In the genomic region with DNA sequence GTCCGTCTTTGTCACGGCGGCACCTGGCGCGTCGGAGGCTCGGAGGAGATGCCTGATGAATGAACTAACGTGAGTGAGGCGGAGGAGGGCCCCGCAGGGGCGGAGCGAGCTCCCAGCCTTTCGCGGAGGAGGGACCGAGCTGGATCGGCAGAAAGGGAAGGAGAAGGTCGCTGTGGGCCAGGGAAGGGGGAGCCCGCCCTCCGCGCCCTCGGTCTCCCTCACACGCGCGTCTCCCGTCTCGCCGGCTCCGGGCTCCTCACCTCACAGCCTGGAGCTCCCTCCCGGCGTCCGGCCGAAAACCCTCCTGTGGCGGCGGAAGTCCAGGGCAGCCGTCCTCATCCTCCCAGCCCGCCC, we compare ENCODE assay signal across 8 cellular contexts. TPM values are rescaled to one million over a fixed set of nuclear protein-coding genes. Genes with fewer than 3 reads are reported as not detected.
DNase-seq lines count a peak whose midpoint lies in the region; ATAC-seq and TF ChIP-seq lines count a peak whose summit lies in the region.

No MANE protein-coding gene starts in this region.

- peaks cover 37% of the 10 kb centered on the region for H3K27me3 Mint-ChIP-seq in glutamatergic neuron (ENCODE audit: unreplicated experiment)
- H3K27me3 Mint-ChIP-seq in type B pancreatic cell, result no peaks in the 10 kb centered on the region

- peak overlapping the region; percentile 96 for H3K9ac ChIP-seq in SK-N-SH

- peaks cover 13% of the 10 kb centered on the region for H4K20me1 ChIP-seq in SK-N-SH (ENCODE audit: insufficient read depth)

- H3K4me1 Mint-ChIP-seq in glutamatergic neuron (ENCODE audit: low read depth, unreplicated experiment) (peaks cover 34% of the 10 kb centered on the region), type B pancreatic cell (ENCODE audit: unreplicated experiment) (peaks cover 36% of the 10 kb centered on the region)

- peaks cover 12 to 15% of the 10 kb centered on the region in 2 donors for H3K36me3 Mint-ChIP-seq in activated naive CD4-positive, alpha-beta T cell treated with anti-CD3 and anti-CD28 coated beads, Interleukin-2, amount 50 U/mL, for 72 hours
- H3K36me3 Mint-ChIP-seq in glutamatergic neuron (ENCODE audit: unreplicated experiment) (peaks cover 7% of the 10 kb centered on the region), type B pancreatic cell (peaks cover 18% of the 10 kb centered on the region)

- no peaks in the 10 kb centered on the region for H3K9me3 ChIP-seq in SK-N-SH
- H3K9me3 ChIP-seq in ovary, result no peaks in the 10 kb centered on the region

- H3K27ac ChIP-seq in SK-N-SH (ENCODE audit: low read depth in 2 of 2, low read length in 1 of 2) (peak overlapping the region; percentile 83 to 87), ovary (peak overlapping the region; percentile 80 to 97)

- H3K4me2 ChIP-seq in SK-N-SH, result peak overlapping the region; percentile 95

- no peak for TF ChIP-seq RAD21 in SK-N-SH (IDR thresholded peaks at IDR 0.05; ENCODE audit: low read length)

- peak; percentile 40 for TF ChIP-seq POLR2A in ovary (IDR thresholded peaks at IDR 0.05)

- H3K9me3 Mint-ChIP-seq in activated naive CD4-positive, alpha-beta T cell treated with anti-CD3 and anti-CD28 coated beads, Interleukin-2, amount 50 U/mL, for 72 hours, result no peaks in the 10 kb centered on the region
- H3K9me3 Mint-ChIP-seq in glutamatergic neuron (ENCODE audit: unreplicated experiment), result peaks cover 28% of the 10 kb centered on the region
- H3K9me3 Mint-ChIP-seq in type B pancreatic cell, result no peaks in the 10 kb centered on the region

- POLR2A ChIA-PET in SK-N-SH (lab: Yijun Ruan, JAX), result interaction anchor here (0.6 kb wide), 1 partner anchor 24 kb away, joined by 3 read pairs; no protein-coding TSS in a partner anchor

- TF ChIP-seq CTCF in SK-N-SH (IDR thresholded peaks at IDR 0.05) (no peak), glutamatergic neuron (IDR thresholded peaks at IDR 0.05; ENCODE audit: partially characterized antibody, unreplicated experiment) (no peak), ovary (IDR thresholded peaks at IDR 0.05) (no peak), type B pancreatic cell (conservative IDR thresholded peaks at IDR 0.05) (no peak)

- CTCF ChIA-PET in SK-N-SH (lab: Yijun Ruan, JAX), result interaction anchor here (0.7 to 1.3 kb wide), 2 partner anchors 17 to 1475 kb away, joined by 3 read pairs; no protein-coding TSS in a partner anchor

- H3K79me2 ChIP-seq in SK-N-SH (ENCODE audit: insufficient read depth), result peaks cover 87% of the 10 kb centered on the region

- H3K4me3 ChIP-seq in SK-N-SH (ENCODE audit: low read depth in 2 of 2, low read length in 1 of 2) (peak overlapping the region; percentile 85 to 99), ovary (peak overlapping the region; percentile 82)

- intact Hi-C loops in ovary (cut with DNase I), result loop anchor here in 1 of 4 donors (5.0 kb wide), 1 partner anchor 41 kb away; no protein-coding TSS in a partner anchor

- peaks cover 8 to 47% of the 10 kb centered on the region in 2 experiments; a peak in 3 of 4 replicates for H3K4me1 ChIP-seq in SK-N-SH (ENCODE audit: control insufficient read depth in 1 of 2, insufficient read depth in 2 of 2, low read depth in 1 of 2, low read length in 1 of 2)
- peaks cover 9% of the 10 kb centered on the region for H3K4me1 ChIP-seq in ovary (ENCODE audit: insufficient read depth)

- H3K27me3 ChIP-seq in SK-N-SH (ENCODE audit: insufficient read depth) (no peaks in the 10 kb centered on the region), ovary (no peaks in the 10 kb centered on the region)

- H3K36me3 ChIP-seq in SK-N-SH (replicated peaks in 1 of 2; ENCODE audit: control insufficient read depth in 1 of 2, insufficient read depth in 2 of 2, low read length in 1 of 2), result peaks cover 23 to 53% of the 10 kb centered on the region in 2 experiments
- no peaks in the 10 kb centered on the region for H3K36me3 ChIP-seq in ovary

- ATAC-seq in activated naive CD4-positive, alpha-beta T cell treated with anti-CD3 and anti-CD28 coated beads, Interleukin-2, amount 50 U/mL, for 72 hours, result peak; percentile 78 to 84

- peak overlapping the region; percentile 83 to 99 for H3K27ac Mint-ChIP-seq in activated naive CD4-positive, alpha-beta T cell treated with anti-CD3 and anti-CD28 coated beads, Interleukin-2, amount 50 U/mL, for 72 hours
- H3K27ac Mint-ChIP-seq in glutamatergic neuron (ENCODE audit: unreplicated experiment) (peak overlapping the region; percentile 66), type B pancreatic cell (peak overlapping the region; percentile 78)

- peak overlapping the region; percentile 90 for H2AFZ ChIP-seq in SK-N-SH (ENCODE audit: low read depth)

- WGBS in SK-N-SH (ENCODE audit: low lambda C conversion rate), result 0% methylated on average over 11 of the region's 36 CpGs
- 0% methylated on average over 34 to 36 of the region's 36 CpGs for WGBS in ovary, 3 donors

- DNase-seq in ELR (ENCODE audit: low read depth) (peak; percentile 86), GOT3 (lab: John Stamatoyannopoulos, UW) (peak; percentile 65), Kasumi-1 (lab: John Stamatoyannopoulos, UW) (peak; percentile 76 to 77), SK-N-SH (peak; percentile 91), glutamatergic neuron (peak; percentile 82), ovary (peak; percentile 74 to 84 (median 79)), type B pancreatic cell (ENCODE audit: extremely low spot score, unreplicated experiment) (peak; percentile 83)
- peak; percentile 67 to 75 for DNase-seq in activated naive CD4-positive, alpha-beta T cell treated with anti-CD3 and anti-CD28 coated beads, Interleukin-2, amount 50 U/mL, for 72 hours (ENCODE audit: low spot score in 2 of 2)

- no peaks in the 10 kb centered on the region for H3F3A ChIP-seq in SK-N-SH (replicated peaks; ENCODE audit: insufficient read depth)

- no peaks in the 10 kb centered on the region for H3K9me2 ChIP-seq in SK-N-SH

- TF ChIP-seq EP300 in SK-N-SH (IDR thresholded peaks at IDR 0.05; ENCODE audit: borderline replicate concordance in 1 of 2, low read depth in 1 of 2, low read length in 1 of 2), result no peak
- no peak for TF ChIP-seq EP300 in ovary (IDR thresholded peaks at IDR 0.05)

- H3K4me3 Mint-ChIP-seq in glutamatergic neuron (ENCODE audit: unreplicated experiment) (peak overlapping the region; percentile 84), type B pancreatic cell (peak overlapping the region; percentile 95)

TF ChIP-seq in SK-N-SH, 30 proteins besides CTCF, POLR2A, EP300 and RAD21:
- TF ChIP-seq CHD2 (IDR thresholded peaks at IDR 0.05; ENCODE audit: low read length, partially characterized antibody), result peak; percentile 10
- TF ChIP-seq MXI1 (IDR thresholded peaks at IDR 0.05; ENCODE audit: low read depth, low read length), result peak; percentile 13; the same call in 1 of the 2 replicates
- no peak for TF ChIP-seq NRF1 (IDR thresholded peaks at IDR 0.05; ENCODE audit: low read depth, low read length)
- TF ChIP-seq, protein P1, sequence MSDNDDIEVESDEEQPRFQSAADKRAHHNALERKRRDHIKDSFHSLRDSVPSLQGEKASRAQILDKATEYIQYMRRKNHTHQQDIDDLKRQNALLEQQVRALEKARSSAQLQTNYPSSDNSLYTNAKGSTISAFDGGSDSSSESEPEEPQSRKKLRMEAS (IDR thresholded peaks at IDR 0.05; ENCODE audit: low read depth), result 0 out of 2 replicates have a peak, but pooled peaks have one; percentile 45
- peak; percentile 59; the same call in 1 of the 2 replicates for TF ChIP-seq TAF1 (IDR thresholded peaks at IDR 0.05; ENCODE audit: borderline replicate concordance, low read depth, low read length)
- TF ChIP-seq, protein P2, sequence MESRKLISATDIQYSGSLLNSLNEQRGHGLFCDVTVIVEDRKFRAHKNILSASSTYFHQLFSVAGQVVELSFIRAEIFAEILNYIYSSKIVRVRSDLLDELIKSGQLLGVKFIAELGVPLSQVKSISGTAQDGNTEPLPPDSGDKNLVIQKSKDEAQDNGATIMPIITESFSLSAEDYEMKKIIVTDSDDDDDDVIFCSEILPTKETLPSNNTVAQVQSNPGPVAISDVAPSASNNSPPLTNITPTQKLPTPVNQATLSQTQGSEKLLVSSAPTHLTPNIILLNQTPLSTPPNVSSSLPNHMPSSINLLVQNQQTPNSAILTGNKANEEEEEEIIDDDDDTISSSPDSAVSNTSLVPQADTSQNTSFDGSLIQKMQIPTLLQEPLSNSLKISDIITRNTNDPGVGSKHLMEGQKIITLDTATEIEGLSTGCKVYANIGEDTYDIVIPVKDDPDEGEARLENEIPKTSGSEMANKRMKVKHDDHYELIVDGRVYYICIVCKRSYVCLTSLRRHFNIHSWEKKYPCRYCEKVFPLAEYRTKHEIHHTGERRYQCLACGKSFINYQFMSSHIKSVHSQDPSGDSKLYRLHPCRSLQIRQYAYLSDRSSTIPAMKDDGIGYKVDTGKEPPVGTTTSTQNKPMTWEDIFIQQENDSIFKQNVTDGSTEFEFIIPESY (IDR thresholded peaks at IDR 0.05; ENCODE audit: borderline replicate concordance, low read depth), result no peak
- peak; percentile 53; the same call in 1 of the 2 replicates for TF ChIP-seq POLR2AphosphoS5 (IDR thresholded peaks at IDR 0.05; ENCODE audit: low read depth, low read length)
- TF ChIP-seq SIN3A (IDR thresholded peaks at IDR 0.05; ENCODE audit: borderline replicate concordance, low read depth, low read length), result peak; percentile 52; the same call in 1 of the 2 replicates
- peak; percentile 19; the same call in 1 of the 2 replicates for TF ChIP-seq YY1 (IDR thresholded peaks at IDR 0.05; ENCODE audit: low read depth)
- 0 out of 2 replicates have a peak, but pooled peaks have one; percentile 31 for TF ChIP-seq GABPA (IDR thresholded peaks at IDR 0.05; ENCODE audit: low read depth)

RNA-seq across cellular contexts. Expression of a gene that starts 0.5 kb away (rescaled TPM):
- 23.2 and 27.5 TPM in 2 replicates for polyA plus RNA-seq in SK-N-SH (2012; rRNA removed)
- 14.0 and 21.1 TPM in 2 replicates for polyA plus RNA-seq in SK-N-SH (2012; cell fraction: cytosol; rRNA removed)
- 36.3 and 56.5 TPM in 2 replicates for polyA plus RNA-seq in SK-N-SH (2012; cell fraction: nucleus; rRNA removed)
- total RNA-seq in activated naive CD4-positive, alpha-beta T cell treated with anti-CD3 and anti-CD28 coated beads, Interleukin-2, amount 50 U/mL, for 72 hours, result 10 to 100 TPM in 1 of 2 donors, 1 to 10 TPM in 1; 4.8 to 14.5 TPM
- 60.5 TPM for total RNA-seq in glutamatergic neuron (ENCODE audit: unreplicated experiment)
- 10 to 100 TPM; 31.8 to 53.8 (median 42.4) TPM for total RNA-seq in ovary
- polyA plus RNA-seq in ovary, result 10 to 100 TPM; 19.3 to 28.6 TPM
- total RNA-seq in type B pancreatic cell (ENCODE audit: low replicate concordance), result 24.3 and 47.1 TPM in 2 replicates

Comparison
In these comparisons a context has a peak if more than half of its experiments do, and no peak if none do; other contexts are left out.
1. Peak in every context shown above with its lines: DNase-seq, ATAC-seq, H3K4me3 ChIP-seq and H3K27ac ChIP-seq.